Comparison of ENCODE assay signal across 19 cellular contexts in genomic region chr1:23636009-23636408, GRCh38. TPM values are rescaled to one million over a fixed set of nuclear protein-coding genes. Genes with fewer than 3 reads are reported as not detected.
DNase-seq lines count a peak whose midpoint lies in the region; ATAC-seq, FAIRE-seq and TF ChIP-seq lines count a peak whose summit lies in the region.
"Had no signal": no experiment of that assay in that cellular context is flagged by ENCODE, and none has a peak within 500 bp of the region (broad histone marks: within the 10 kb centered on the region; RNA-seq: fewer than 3 reads in every experiment).

No MANE protein-coding gene starts in this region.

- TF ChIP-seq RAD21 in K562 (CRISPR knock-in tag; conservative IDR thresholded peaks at IDR 0.05 in 1 of 2, IDR thresholded peaks at IDR 0.05 in 1 of 2): no peak

- H3K4me1 ChIP-seq in CD4-positive, CD25-positive, alpha-beta regulatory T cell (ENCODE audit: control insufficient read depth, insufficient read depth, low read length, poor library complexity, severe bottlenecking): peaks cover 17% of the 10 kb centered on the region
- H3K4me1 ChIP-seq in HEK293 (ENCODE audit: control insufficient read depth, insufficient read depth, low read length) (no peaks in the 10 kb centered on the region), K562 (replicated peaks in 1 of 2; ENCODE audit: control insufficient read depth in 2 of 2, insufficient read depth in 2 of 2, low read length in 2 of 2) (peaks cover 12 to 21% of the 10 kb centered on the region in 2 experiments; a peak in 3 of 5 replicates)
- H3K4me1 ChIP-seq in effector memory CD4-positive, alpha-beta T cell (ENCODE audit: control insufficient read depth, insufficient read depth, low read length, poor library complexity, severe bottlenecking): peaks cover 14% of the 10 kb centered on the region

- no peaks in the 10 kb centered on the region for H3K9me1 ChIP-seq in K562 (ENCODE audit: control insufficient read depth, insufficient read depth, low read length)

- DNase-seq in CD4-positive, CD25-positive, alpha-beta regulatory T cell: no peak
- DNase-seq in K562 (ENCODE audit: extremely low read depth in 1 of 4, low spot score in 3 of 4): no peak
- no peak for DNase-seq in effector memory CD4-positive, alpha-beta T cell
- no peak for DNase-seq in SW480 (ENCODE audit: low spot score)
- DNase-seq: BE2C; erythroblast; hypothalamus; MM.1S; natural killer cell; NCI-H146; NCI-H2171; NCI-H526; right lobe of liver; stimulated activated CD4-positive, alpha-beta T cell treated with anti-CD3 and anti-CD28 coated beads, Interleukin-15, amount 100 ng/mL, for 24 hours; SW 1271 had no signal

- no peak overlapping the region for H3K4me3 ChIP-seq in CD4-positive, CD25-positive, alpha-beta regulatory T cell (ENCODE audit: low read depth, low read length)
- H3K4me3 ChIP-seq in HEK293 (ENCODE audit: low read depth, low read length) (no peak overlapping the region), K562 (no peak overlapping the region)
- no peak overlapping the region for H3K4me3 ChIP-seq in effector memory CD4-positive, alpha-beta T cell (ENCODE audit: insufficient read depth, low read depth, low read length, poor library complexity, severe bottlenecking)

- 63% methylated on average over 7 of the region's 7 CpGs for WGBS in K562 (ENCODE audit: insufficient coverage, low coverage, missing lambda C conversion rate)

- H3K36me3 ChIP-seq in CD4-positive, CD25-positive, alpha-beta regulatory T cell (ENCODE audit: control insufficient read depth, insufficient read depth, low read length): no peaks in the 10 kb centered on the region
- H3K36me3 ChIP-seq in HEK293 (ENCODE audit: control insufficient read depth in 2 of 2, insufficient read depth in 1 of 2, low read length in 2 of 2) (no peaks in the 10 kb centered on the region), K562 (ENCODE audit: control insufficient read depth, insufficient read depth, low read length) (no peaks in the 10 kb centered on the region)
- no peaks in the 10 kb centered on the region for H3K36me3 ChIP-seq in effector memory CD4-positive, alpha-beta T cell (ENCODE audit: control insufficient read depth, insufficient read depth, low read length)
- H3K36me3 ChIP-seq: BE2C, right lobe of liver had no signal

- no peak overlapping the region for H2AFZ ChIP-seq in K562 (ENCODE audit: low read depth, low read length)

- CTCF ChIA-PET in HEK293 (lab: Yijun Ruan, JAX) (interaction anchor here (1.0 to 12.8 kb wide), 8 partner anchors 8 to 138 kb away, joined by 3 to 506 read pairs (median 28); partner anchors contain the start of gene ID3), K562 (lab: Yijun Ruan, JAX; ENCODE audit: low intra/inter-chr PET ratio) (interaction anchor here (0.8 to 6.5 kb wide), 2 partner anchors 91 to 138 kb away, joined by 3 to 147 read pairs; no protein-coding TSS in a partner anchor)

- BruUV-seq in K562 (replicated peaks; lab: Mats Ljungman, UMichigan): no TSS peak

- no peak for TF ChIP-seq EP300 in K562 (IDR thresholded peaks at IDR 0.05; ENCODE audit: low read length)

- H3K4me2 ChIP-seq in K562 (ENCODE audit: insufficient read depth, low read length): no peak overlapping the region

- TF ChIP-seq POLR2A in K562 (conservative IDR thresholded peaks at IDR 0.05): no peak

- no peaks in the 10 kb centered on the region for H3K79me2 ChIP-seq in K562 (ENCODE audit: control insufficient read depth, insufficient read depth, low read length)

- in situ Hi-C loops in K562 (cut with MboI): loop anchor here (5.0 kb wide), 1 partner anchor 89 kb away; no protein-coding TSS in a partner anchor

- FAIRE-seq in K562 (lab: Jason Lieb, UNC): no peak
- FAIRE-seq: islet of Langerhans had no signal

- intact Hi-C loops in K562 (cut with micrococcal nuclease): loop anchor here (2.0 kb wide), 1 partner anchor 139 kb away; no protein-coding TSS in a partner anchor

- H3K27me3 Mint-ChIP-seq in CD4-positive, CD25-positive, alpha-beta regulatory T cell: peaks cover 9% of the 10 kb centered on the region
- H3K27me3 Mint-ChIP-seq in stimulated activated memory B cell treated with anti-CD40 and anti-IgM and Interleukin-4, amounts not matched to agents 10 μg/mL and 1 μg/mL and 100 μg/mL, for 72 hours: no peaks in the 10 kb centered on the region

- H3K9ac ChIP-seq in K562 (ENCODE audit: insufficient read depth in 1 of 2, low read depth in 2 of 2, low read length in 2 of 2): no peak overlapping the region

- H3K36me3 Mint-ChIP-seq in CD4-positive, CD25-positive, alpha-beta regulatory T cell: peaks cover 3% of the 10 kb centered on the region
- no peaks in the 10 kb centered on the region for H3K36me3 Mint-ChIP-seq in stimulated activated memory B cell treated with anti-CD40 and anti-IgM and Interleukin-4, amounts not matched to agents 10 μg/mL and 1 μg/mL and 100 μg/mL, for 72 hours
- H3K36me3 Mint-ChIP-seq: natural killer cell had no signal

- no peaks in the 10 kb centered on the region for H3K27me3 ChIP-seq in CD4-positive, CD25-positive, alpha-beta regulatory T cell (ENCODE audit: control insufficient read depth, insufficient read depth, low read length)
- H3K27me3 ChIP-seq in K562 (ENCODE audit: control insufficient read depth in 2 of 2, insufficient read depth in 2 of 2, low read length in 2 of 2): peaks cover 3 to 17% of the 10 kb centered on the region in 2 experiments; a peak in 2 of 5 replicates
- H3K27me3 ChIP-seq in effector memory CD4-positive, alpha-beta T cell (replicated peaks; ENCODE audit: control insufficient read depth, insufficient read depth, low read length, poor library complexity, severe bottlenecking): no peaks in the 10 kb centered on the region
- H3K27me3 ChIP-seq: BE2C, right lobe of liver had no signal

- no peak for ATAC-seq in CD4-positive, CD25-positive, alpha-beta regulatory T cell (ENCODE audit: low read depth in 2 of 2)
- ATAC-seq in K562 (no peak), GM21447 (IDR thresholded peaks at IDR 0.05; ENCODE audit: unreplicated experiment) (no peak)
- no peak for ATAC-seq in stimulated activated memory B cell treated with anti-CD40 and anti-IgM and Interleukin-4, amounts not matched to agents 10 μg/mL and 1 μg/mL and 100 μg/mL, for 72 hours
- ATAC-seq: natural killer cell had no signal

- peaks cover 4% of the 10 kb centered on the region; the same call in 1 of the 2 replicates for H4K20me1 ChIP-seq in K562 (replicated peaks; ENCODE audit: control insufficient read depth, insufficient read depth, low read length)

- peak overlapping the region in 3 of 4 donors; percentile 49 to 79 (median 52) for H3K4me3 Mint-ChIP-seq in CD4-positive, CD25-positive, alpha-beta regulatory T cell
- no peak overlapping the region for H3K4me3 Mint-ChIP-seq in stimulated activated memory B cell treated with anti-CD40 and anti-IgM and Interleukin-4, amounts not matched to agents 10 μg/mL and 1 μg/mL and 100 μg/mL, for 72 hours

- H3K9me3 Mint-ChIP-seq in CD4-positive, CD25-positive, alpha-beta regulatory T cell: peaks cover 0 to 3% (median 0%) of the 10 kb centered on the region in 7 donors
- H3K9me3 Mint-ChIP-seq in stimulated activated memory B cell treated with anti-CD40 and anti-IgM and Interleukin-4, amounts not matched to agents 10 μg/mL and 1 μg/mL and 100 μg/mL, for 72 hours: no peaks in the 10 kb centered on the region
- H3K9me3 Mint-ChIP-seq: natural killer cell had no signal

- H3K27ac ChIP-seq in CD4-positive, CD25-positive, alpha-beta regulatory T cell (ENCODE audit: insufficient read depth, low read length, poor library complexity, severe bottlenecking): no peak overlapping the region
- H3K27ac ChIP-seq in HEK293 (ENCODE audit: extremely low read depth, low read depth, low read length): no peak overlapping the region
- H3K27ac ChIP-seq in K562 (ENCODE audit: extremely low read depth, low read depth, low read length): no peak overlapping the region
- no peak overlapping the region for H3K27ac ChIP-seq in effector memory CD4-positive, alpha-beta T cell (ENCODE audit: insufficient read depth, low read length, poor library complexity, severe bottlenecking)

- TF ChIP-seq CTCF in HEK293 (tag by site-specific recombination; IDR thresholded peaks at IDR 0.05) (no peak), K562 (IDR thresholded peaks at IDR 0.05 in 2 of 3, conservative IDR thresholded peaks at IDR 0.05 in 1 of 3; ENCODE audit: insufficient read depth in 2 of 3, low read depth in 1 of 3, low read length in 3 of 3) (no peak)

- H3K27ac Mint-ChIP-seq in CD4-positive, CD25-positive, alpha-beta regulatory T cell: peak overlapping the region in 2 of 3 donors; percentile 7 to 91
- H3K27ac Mint-ChIP-seq in stimulated activated memory B cell treated with anti-CD40 and anti-IgM and Interleukin-4, amounts not matched to agents 10 μg/mL and 1 μg/mL and 100 μg/mL, for 72 hours: peak overlapping the region; percentile 94

- peaks cover 6 to 42% (median 23%) of the 10 kb centered on the region in 4 donors for H3K4me1 Mint-ChIP-seq in CD4-positive, CD25-positive, alpha-beta regulatory T cell
- peaks cover 38% of the 10 kb centered on the region for H3K4me1 Mint-ChIP-seq in stimulated activated memory B cell treated with anti-CD40 and anti-IgM and Interleukin-4, amounts not matched to agents 10 μg/mL and 1 μg/mL and 100 μg/mL, for 72 hours

- H3K9me3 ChIP-seq in CD4-positive, CD25-positive, alpha-beta regulatory T cell (ENCODE audit: control insufficient read depth in 2 of 2, low read length in 2 of 2): no peaks in the 10 kb centered on the region
- H3K9me3 ChIP-seq in HEK293 (ENCODE audit: control insufficient read depth, insufficient read depth, low read depth, low read length) (no peaks in the 10 kb centered on the region), K562 (replicated peaks; ENCODE audit: control insufficient read depth, insufficient read depth, low read depth, low read length) (no peaks in the 10 kb centered on the region)
- no peaks in the 10 kb centered on the region for H3K9me3 ChIP-seq in effector memory CD4-positive, alpha-beta T cell (ENCODE audit: control insufficient read depth, low read length)
- H3K9me3 ChIP-seq: BE2C, right lobe of liver had no signal

- POLR2A ChIA-PET in HEK293 (lab: Yijun Ruan, JAX): interaction anchor here (0.6 to 2.3 kb wide), 2 partner anchors 79 to 88 kb away, joined by 4 to 60 read pairs; partner anchors contain the start of gene ID3
- POLR2A ChIA-PET in K562 (lab: Yijun Ruan, JAX): interaction anchor here (0.6 to 1.6 kb wide), 2 partner anchors 8 to 21 kb away, joined by 3 to 6 read pairs; no protein-coding TSS in a partner anchor

RNA-seq across cellular contexts. Expression of gene RPL11, which starts 55.6 kb away (rescaled TPM):
- 1,395 TPM for total RNA-seq in CD4-positive, CD25-positive, alpha-beta regulatory T cell
- 1,000 to 10,000 TPM; 1,256 to 1,673 (median 1,465) TPM for polyA plus RNA-seq in CD4-positive, CD25-positive, alpha-beta regulatory T cell
- 326 and 345 TPM in 2 replicates for total RNA-seq in K562 (2011; cell fraction: chromatin; rRNA removed; ENCODE audit: low replicate concordance)
- 341 and 370 TPM in 2 replicates for total RNA-seq in K562 (2011; cell fraction: nucleolus; rRNA removed)
- total RNA-seq in K562 (2011; cell fraction: nucleoplasm; rRNA removed): 557 and 1,073 TPM in 2 replicates
- total RNA-seq in K562 (2014; rRNA removed): 3,111 and 3,495 TPM in 2 replicates
- 3,683 and 3,950 TPM in 2 replicates for total RNA-seq in K562 (2014; rRNA removed; fragmentation: Illumina TruSeq; extraction: Trizol)
- total RNA-seq in K562 (2015; rRNA removed; fragmentation: Illumina TruSeq; extraction: Trizol): 3,549 and 3,642 TPM in 2 replicates
- total RNA-seq in K562 (2021): 1,751 and 1,781 TPM in 2 replicates
- 2,818 and 2,821 TPM in 2 replicates for polyA plus RNA-seq in K562 (2011; rRNA removed)
- 831 and 2,063 TPM in 2 replicates for polyA plus RNA-seq in K562 (2011; cell fraction: cytosol; rRNA removed)
- 469 and 968 TPM in 2 replicates for polyA plus RNA-seq in K562 (2011; cell fraction: nucleus; rRNA removed)
- polyA plus RNA-seq in K562 (2012): 3,491 and 4,910 TPM in 2 replicates
- 3,852 and 4,443 TPM in 2 replicates for polyA plus RNA-seq in K562 (2014; fragmentation: Illumina TruSeq; extraction: Trizol)
- polyA plus RNA-seq in K562 (2014; fragmentation: Nextera tagmentation; extraction: Ambion mirVana): 1,000 to 10,000 TPM; 2,542 to 2,758 TPM
- 4,338 and 4,526 TPM in 2 replicates for polyA plus RNA-seq in K562 (2014; rRNA removed)
- 1,269 and 1,421 TPM in 2 replicates for polyA minus RNA-seq in K562 (2011; rRNA and poly(A)+ RNA removed)
- 631 and 637 TPM in 2 replicates for polyA minus RNA-seq in K562 (2011; cell fraction: cytosol; rRNA and poly(A)+ RNA removed)
- polyA minus RNA-seq in K562 (2011; cell fraction: nucleus; rRNA and poly(A)+ RNA removed): 128 and 273 TPM in 2 replicates
